Comparison of ENCODE assay signal across 8 cellular contexts in genomic region chr7:100126931-100127865, GRCh38. TPM values are rescaled to one million over a fixed set of nuclear protein-coding genes. Genes with fewer than 3 reads are reported as not detected.
A peak's percentile ranks its signal among the peaks of the same experiment; 100 is the strongest.
DNase-seq lines count a peak whose midpoint lies in the region; ATAC-seq and TF ChIP-seq lines count a peak whose summit lies in the region.

MBLAC1 (plus strand) TSS chr7:100126967; CDS start chr7:100127396, 429 bp downstream.

- peak in 1 of 4 donors; percentile 54 for TF ChIP-seq POLR2A in esophagus squamous epithelium (IDR thresholded peaks at IDR 0.05)

- peaks cover 40% of the 10 kb centered on the region for H3K4me1 Mint-ChIP-seq in activated T-cell treated with anti-CD3 and anti-CD28 coated beads, Interleukin-2, amount 50 U/mL, for 72 hours (ENCODE audit: low read depth)

- H3K4me3 Mint-ChIP-seq in activated T-cell treated with anti-CD3 and anti-CD28 coated beads, Interleukin-2, amount 50 U/mL, for 72 hours, result peak within 1 kb of the TSS; percentile 97 to 98

- ATAC-seq in GM21717 (IDR thresholded peaks at IDR 0.05; ENCODE audit: unreplicated experiment) (peak; percentile 69), Panc1 (peak; percentile 82)
- peak; percentile 78 to 79 for ATAC-seq in activated T-cell treated with anti-CD3 and anti-CD28 coated beads, Interleukin-2, amount 50 U/mL, for 72 hours (replicated peaks in 1 of 2)

- peak within 1 kb of the TSS; percentile 98 for H3K27ac Mint-ChIP-seq in activated T-cell treated with anti-CD3 and anti-CD28 coated beads, Interleukin-2, amount 50 U/mL, for 72 hours

- H3K27me3 Mint-ChIP-seq in activated T-cell treated with anti-CD3 and anti-CD28 coated beads, Interleukin-2, amount 50 U/mL, for 72 hours (ENCODE audit: low read depth), result no peaks in the 10 kb centered on the region

- no peaks in the 10 kb centered on the region for H3K9me3 Mint-ChIP-seq in activated T-cell treated with anti-CD3 and anti-CD28 coated beads, Interleukin-2, amount 50 U/mL, for 72 hours

- H3K36me3 Mint-ChIP-seq in activated T-cell treated with anti-CD3 and anti-CD28 coated beads, Interleukin-2, amount 50 U/mL, for 72 hours (ENCODE audit: insufficient read depth in 2 of 2), result peaks cover 0 to 3% of the 10 kb centered on the region in 2 donors

- CTCF ChIA-PET in Panc1 (lab: Charles Lee), result interaction anchor here (0.7 kb wide), 1 partner anchor 22 kb away, joined by 6 read pairs; the partner anchor contains the start of gene LAMTOR4

- H3K36me3 ChIP-seq in KOPT-K1 (ENCODE audit: insufficient read depth, low read length) (peaks cover 11% of the 10 kb centered on the region; the same call in 1 of the 2 replicates), Panc1 (ENCODE audit: control insufficient read depth, insufficient read depth, low read length) (peaks cover 2% of the 10 kb centered on the region; the same call in 1 of the 2 replicates), esophagus squamous epithelium (peaks cover 0 to 16% (median 0%) of the 10 kb centered on the region in 3 donors)

- TF ChIP-seq CTCF in Panc1 (IDR thresholded peaks at IDR 0.05), result no peak
- no peak for TF ChIP-seq CTCF in esophagus squamous epithelium (IDR thresholded peaks at IDR 0.05)

- TSS peak; percentile 56 for BruUV-seq in Panc1 (replicated peaks; lab: Mats Ljungman, UMichigan)

- in situ Hi-C loops in Panc1 (cut with HindIII; ENCODE audit: low pct_unique_long_range_greater_than_20kb, low sequenced_read_pairs), result no loop called here

- intact Hi-C loops in Panc1 (cut with micrococcal nuclease; ENCODE audit: unreplicated experiment), result no loop called here
- intact Hi-C loops in esophagus squamous epithelium (cut with DNase I), result no loop called here

- 0 to 1% methylated on average over 19 to 20 of the region's 85 CpGs for WGBS in esophagus squamous epithelium, 2 donors

- H3K27me3 ChIP-seq in Panc1 (ENCODE audit: control insufficient read depth, insufficient read depth, low read length) (no peaks in the 10 kb centered on the region), esophagus squamous epithelium (no peaks in the 10 kb centered on the region)

- POLR2A ChIA-PET in Panc1 (lab: Charles Lee), result interaction anchor here (0.5 to 0.9 kb wide), 3 partner anchors 25 to 46 kb away, joined by 3 to 15 read pairs (median 8); no protein-coding TSS in a partner anchor

- H3K4me3 ChIP-seq in Panc1 (ENCODE audit: low read depth in 2 of 2, low read length in 2 of 2) (peak within 1 kb of the TSS; percentile 82 to 98), esophagus squamous epithelium (peak within 1 kb of the TSS; percentile 55 to 91 (median 84))

- DNase-seq in DMS114 treated with DMSO at 0.1 percent for 48 hours (lab: John Stamatoyannopoulos, UW; ENCODE audit: unreplicated experiment), result peak; percentile 83
- DNase-seq in Panc1 (ENCODE audit: low read depth, low spot score), result peak; percentile 75
- peak; percentile 93 for DNase-seq in activated T-cell treated with anti-CD3 and anti-CD28 coated beads, Interleukin-2, amount 50 U/mL, for 72 hours
- DNase-seq in esophagus squamous epithelium (lab: John Stamatoyannopoulos, UW), result peak; percentile 53
- peak; percentile 97 for DNase-seq in myocyte (ENCODE audit: low read depth)
- DNase-seq in stimulated activated CD8-positive, alpha-beta memory T cell treated with anti-CD3 and anti-CD28 coated beads, Interleukin-7, amount 100 ng/mL, for 24 hours (ENCODE audit: low read depth), result peak; percentile 80

- peak within 1 kb of the TSS; percentile 94 for H3K27ac ChIP-seq in KOPT-K1 (ENCODE audit: low read depth, low read length, poor library complexity, severe bottlenecking)
- H3K27ac ChIP-seq in Panc1 (ENCODE audit: low read length), result peak within 1 kb of the TSS; percentile 97
- H3K27ac ChIP-seq in esophagus squamous epithelium, result peak within 1 kb of the TSS; percentile 92 to 99 (median 98)

- no peaks in the 10 kb centered on the region for H3K9me3 ChIP-seq in KOPT-K1 (ENCODE audit: insufficient read depth, low read length, poor library complexity, severe bottlenecking)
- H3K9me3 ChIP-seq in Panc1 (ENCODE audit: control insufficient read depth, insufficient read depth, low read depth, low read length), result no peaks in the 10 kb centered on the region
- H3K9me3 ChIP-seq in esophagus squamous epithelium, result no peaks in the 10 kb centered on the region

- H3K4me1 ChIP-seq in Panc1 (ENCODE audit: control insufficient read depth, insufficient read depth, low read length) (peaks cover 22% of the 10 kb centered on the region), esophagus squamous epithelium (peaks cover 30 to 78% (median 33%) of the 10 kb centered on the region in 3 donors)

RNA-seq across cellular contexts. Expression of gene MBLAC1, which starts in this region (rescaled TPM):
- total RNA-seq in Panc1 (2021; ENCODE audit: unreplicated experiment) (5.2 TPM), esophagus squamous epithelium (1 to 10 TPM; 2.1 to 6.7 (median 2.9) TPM), myocyte (3.5 and 4.5 TPM in 2 replicates)
- polyA plus RNA-seq in Panc1 (2012; ENCODE audit: insufficient read length), result 4.9 TPM
- 1 to 10 TPM; 3.2 to 3.4 TPM for total RNA-seq in activated T-cell treated with anti-CD3 and anti-CD28 coated beads, Interleukin-2, amount 50 U/mL, for 72 hours
- polyA plus RNA-seq in myocyte (2012), result 2.7 TPM

Comparison
In these comparisons a context has a peak if more than half of its experiments do, and no peak if none do; other contexts are left out.
1. Peak in every context shown above with its lines: DNase-seq, ATAC-seq, H3K4me3 ChIP-seq and H3K27ac ChIP-seq.